Comparison of ENCODE assay signal across 1 cellular context in genomic region chr9:136693490-136694162, GRCh38.
A peak's percentile ranks its signal among the peaks of the same experiment; 100 is the strongest.
TF ChIP-seq lines count a peak whose summit lies in the region.

No MANE protein-coding gene starts in this region.

TF ChIP-seq in HepG2, 621 proteins besides CTCF, POLR2A, EP300 and RAD21 (continued from another document and continues in another):
- TF ChIP-seq ARID4A (CRISPR knock-in tag; IDR thresholded peaks at IDR 0.05; ENCODE audit: borderline replicate concordance) (peak; percentile 26; the same call in 1 of the 2 replicates), ATF7 (IDR thresholded peaks at IDR 0.05) (no peak), ATF7 (CRISPR knock-in tag; IDR thresholded peaks at IDR 0.05) (no peak), ESRRA (CRISPR knock-in tag; IDR thresholded peaks at IDR 0.05; ENCODE audit: low read depth) (peak; percentile 97), LCORL (IDR thresholded peaks at IDR 0.05) (no peak), LCORL (CRISPR knock-in tag; IDR thresholded peaks at IDR 0.05) (peak; percentile 95), ZNF121 (CRISPR knock-in tag; IDR thresholded peaks at IDR 0.05) (no peak), KDM5B (CRISPR knock-in tag; IDR thresholded peaks at IDR 0.05; ENCODE audit: borderline replicate concordance) (peak; percentile 58; the same call in 1 of the 2 replicates), PCBP2 (optimal IDR thresholded peaks at IDR 0.05; ENCODE audit: low read depth, low read length, poor library complexity, severe bottlenecking) (no peak), ZNF790 (CRISPR knock-in tag; IDR thresholded peaks at IDR 0.05; ENCODE audit: borderline replicate concordance) (peak; percentile 25; the same call in 1 of the 2 replicates), ZNF761 (CRISPR knock-in tag; conservative IDR thresholded peaks at IDR 0.05) (0 out of 2 replicates have a peak, but pooled peaks have one; percentile 66), GATAD2A (CRISPR knock-in tag; IDR thresholded peaks at IDR 0.05) (peak; percentile 72), KDM2A (CRISPR knock-in tag; IDR thresholded peaks at IDR 0.05; ENCODE audit: borderline replicate concordance, low read depth) (no peak), GMEB1 (CRISPR knock-in tag; IDR thresholded peaks at IDR 0.05; ENCODE audit: borderline replicate concordance) (peak; percentile 49; the same call in 1 of the 2 replicates), KMT2A (CRISPR knock-in tag; IDR thresholded peaks at IDR 0.05) (no peak), DNMT3B (CRISPR knock-in tag; conservative IDR thresholded peaks at IDR 0.05) (no peak), KLF11 (CRISPR knock-in tag; IDR thresholded peaks at IDR 0.05) (no peak), EHMT2 (IDR thresholded peaks at IDR 0.05; ENCODE audit: borderline replicate concordance, low read depth, low read length) (no peak), CSRNP2 (CRISPR knock-in tag; conservative IDR thresholded peaks at IDR 0.05; ENCODE audit: low read depth) (no peak), BCL6 (CRISPR knock-in tag; IDR thresholded peaks at IDR 0.05) (peak; percentile 91), TRIM24 (CRISPR knock-in tag; IDR thresholded peaks at IDR 0.05) (peak; percentile 85), TBX3 (IDR thresholded peaks at IDR 0.05; ENCODE audit: borderline replicate concordance) (no peak), MTF1 (CRISPR knock-in tag; IDR thresholded peaks at IDR 0.05) (no peak), ARID3A (IDR thresholded peaks at IDR 0.05; ENCODE audit: low read depth, low read length) (no peak), SP4 (CRISPR knock-in tag; IDR thresholded peaks at IDR 0.05) (peak; percentile 62; the same call in 1 of the 2 replicates), EED (CRISPR knock-in tag; IDR thresholded peaks at IDR 0.05) (no peak), ZNF317 (CRISPR knock-in tag; IDR thresholded peaks at IDR 0.05) (peak; percentile 40; the same call in 1 of the 2 replicates), SAP130 (CRISPR knock-in tag; IDR thresholded peaks at IDR 0.05; ENCODE audit: low read depth) (peak; percentile 79), ZNF781 (CRISPR knock-in tag; IDR thresholded peaks at IDR 0.05; ENCODE audit: borderline replicate concordance, not compliant biosample characterization) (no peak), ZNF782 (CRISPR knock-in tag; IDR thresholded peaks at IDR 0.05; ENCODE audit: borderline replicate concordance) (peak; percentile 51; the same call in 1 of the 2 replicates), NONO (IDR thresholded peaks at IDR 0.05) (no peak), NONO (CRISPR knock-in tag; conservative IDR thresholded peaks at IDR 0.05) (no peak; the same call in 1 of the 2 replicates), FOXO1 (CRISPR knock-in tag; IDR thresholded peaks at IDR 0.05) (peak; percentile 58; the same call in 1 of the 2 replicates), PRDM15 (CRISPR knock-in tag; IDR thresholded peaks at IDR 0.05) (no peak), MBNL3 (CRISPR knock-in tag; conservative IDR thresholded peaks at IDR 0.05) (no peak), ZNF740 (CRISPR knock-in tag; IDR thresholded peaks at IDR 0.05) (no peak), ARNT2 (CRISPR knock-in tag; IDR thresholded peaks at IDR 0.05; ENCODE audit: low read depth) (no peak), ZBTB10 (CRISPR knock-in tag; IDR thresholded peaks at IDR 0.05; ENCODE audit: borderline replicate concordance) (no peak), NR1H2 (CRISPR knock-in tag; IDR thresholded peaks at IDR 0.05; ENCODE audit: borderline replicate concordance, low read depth) (no peak), MXD4 (CRISPR knock-in tag; IDR thresholded peaks at IDR 0.05) (0 out of 2 replicates have a peak, but pooled peaks have one; percentile 28), ZNF691 (CRISPR knock-in tag; IDR thresholded peaks at IDR 0.05; ENCODE audit: borderline replicate concordance, low read depth) (no peak; the same call in 1 of the 2 replicates), ZNF414 (CRISPR knock-in tag; IDR thresholded peaks at IDR 0.05) (peak; percentile 40), MYC (CRISPR knock-in tag; IDR thresholded peaks at IDR 0.05; ENCODE audit: borderline replicate concordance) (peak; percentile 32; the same call in 1 of the 2 replicates), TARDBP (CRISPR knock-in tag; IDR thresholded peaks at IDR 0.05) (peak; percentile 84; the same call in 1 of the 2 replicates), ZNF552 (CRISPR knock-in tag; IDR thresholded peaks at IDR 0.05; ENCODE audit: borderline replicate concordance) (no peak), PLRG1 (conservative IDR thresholded peaks at IDR 0.05) (no peak), NFE2L2 (IDR thresholded peaks at IDR 0.05; ENCODE audit: low read length) (no peak), ZKSCAN5 (CRISPR knock-in tag; IDR thresholded peaks at IDR 0.05) (peak; percentile 41; the same call in 1 of the 2 replicates), ZNF7 (CRISPR knock-in tag; IDR thresholded peaks at IDR 0.05) (no peak), ZSCAN25 (CRISPR knock-in tag; IDR thresholded peaks at IDR 0.05) (peak; percentile 98), ARNTL (CRISPR knock-in tag; IDR thresholded peaks at IDR 0.05) (no peak), THYN1 (CRISPR knock-in tag; IDR thresholded peaks at IDR 0.05; ENCODE audit: borderline replicate concordance, low read depth) (no peak), TP53 (CRISPR knock-in tag; conservative IDR thresholded peaks at IDR 0.05) (no peak)
